8 cellular contexts compared by ENCODE assay signal in the genomic region with DNA sequence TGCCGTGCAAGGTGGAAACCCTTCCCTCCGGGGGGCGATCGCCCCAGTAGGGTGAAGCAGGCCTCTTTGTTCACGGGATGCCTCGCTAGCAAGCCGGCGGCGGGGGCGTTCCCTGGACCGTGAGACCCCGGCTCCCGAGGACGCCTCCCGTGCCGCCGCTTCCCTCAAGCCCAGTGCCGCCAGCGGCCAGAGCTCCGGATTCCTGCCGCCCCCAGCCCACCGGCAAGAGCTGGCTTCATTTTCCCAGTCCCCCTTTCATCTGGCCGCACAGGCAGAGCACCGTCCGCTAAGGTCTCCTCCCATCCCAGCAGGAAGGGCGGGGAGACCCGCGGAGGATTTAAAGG. TPM values are rescaled to one million over a fixed set of nuclear protein-coding genes. Genes with fewer than 3 reads are reported as not detected.
DNase-seq lines count a peak whose midpoint lies in the region; ATAC-seq, FAIRE-seq and TF ChIP-seq lines count a peak whose summit lies in the region.

No MANE protein-coding gene starts in this region.

- peak overlapping the region; percentile 95 for H3K4me3 Mint-ChIP-seq in astrocyte (ENCODE audit: unreplicated experiment)
- H3K4me3 Mint-ChIP-seq in stimulated activated effector memory CD8-positive, alpha-beta T cell treated with anti-CD3 and anti-CD28 coated beads, Interleukin-12 subunit alpha, Interleukin-12 subunit beta, amount 100 ng/mL, for 72 hours, result peak overlapping the region; percentile 70

- no peak for DNase-seq in HCT116 (ENCODE audit: low read depth, low spot score)
- no peak for DNase-seq in RWPE2 (ENCODE audit: low spot score)
- DNase-seq in astrocyte (ENCODE audit: low read depth), result no peak
- no peak for DNase-seq in kidney
- DNase-seq in stimulated activated effector memory CD8-positive, alpha-beta T cell treated with anti-CD3 and anti-CD28 coated beads, Interleukin-12 subunit alpha, Interleukin-12 subunit beta, amount 100 ng/mL, for 72 hours (ENCODE audit: low spot score in 2 of 2), result no peak
- DNase-seq in GDM1 (lab: John Stamatoyannopoulos, UW), result no peak
- DNase-seq in omental fat pad (ENCODE audit: low spot score), result no peak

- no TSS peak for BruUV-seq in HCT116 (replicated peaks; lab: Mats Ljungman, UMichigan)

- H3K79me2 ChIP-seq in HCT116 (ENCODE audit: insufficient read depth, low read length) (no peaks in the 10 kb centered on the region), astrocyte (ENCODE audit: insufficient read depth, low read length) (no peaks in the 10 kb centered on the region)

- intact Hi-C loops in HCT116 (cut with micrococcal nuclease) (loop anchor here (2.0 kb wide), 1 partner anchor 16 kb away; the partner anchor contains the start of gene IER5), kidney (cut with DNase I) (no loop called here)

- H3K4me1 ChIP-seq in ES-I3 (ENCODE audit: insufficient read depth, low read length) (peaks cover 40% of the 10 kb centered on the region), HCT116 (ENCODE audit: control insufficient read depth in 1 of 2, insufficient read depth in 2 of 2, low read length in 2 of 2) (peaks cover 67 to 79% of the 10 kb centered on the region in 2 experiments), RWPE2 (ENCODE audit: insufficient read depth, poor library complexity, severe bottlenecking) (peaks cover 70% of the 10 kb centered on the region), astrocyte (ENCODE audit: insufficient read depth, low read length) (peaks cover 44% of the 10 kb centered on the region), kidney (ENCODE audit: control insufficient read depth in 1 of 2, insufficient read depth in 1 of 2, low read depth in 1 of 2, low read length in 2 of 2) (peaks cover 0 to 9% of the 10 kb centered on the region in 2 donors)

- H3K27ac Mint-ChIP-seq in astrocyte (ENCODE audit: unreplicated experiment), result peak overlapping the region; percentile 95
- H3K27ac Mint-ChIP-seq in stimulated activated effector memory CD8-positive, alpha-beta T cell treated with anti-CD3 and anti-CD28 coated beads, Interleukin-12 subunit alpha, Interleukin-12 subunit beta, amount 100 ng/mL, for 72 hours, result peak overlapping the region; percentile 56

- H3K36me3 ChIP-seq in ES-I3 (ENCODE audit: insufficient read depth, low read length) (no peaks in the 10 kb centered on the region), HCT116 (ENCODE audit: control insufficient read depth in 1 of 2, insufficient read depth in 2 of 2, low read length in 2 of 2) (no peaks in the 10 kb centered on the region), RWPE2 (ENCODE audit: low read depth) (no peaks in the 10 kb centered on the region), astrocyte (ENCODE audit: insufficient read depth, low read length) (no peaks in the 10 kb centered on the region), kidney (ENCODE audit: control insufficient read depth in 1 of 2, insufficient read depth in 2 of 2, low read length in 2 of 2) (no peaks in the 10 kb centered on the region)

- TF ChIP-seq CTCF in HCT116 (IDR thresholded peaks at IDR 0.05 in 2 of 3, conservative IDR thresholded peaks at IDR 0.05 in 1 of 3; ENCODE audit: borderline replicate concordance in 1 of 3, insufficient read depth in 1 of 3, low read depth in 2 of 3, low read length in 2 of 3) (0 out of 6 replicates have a peak, but pooled peaks of 1 of the 3 experiments have one; percentile 11), RWPE2 (IDR thresholded peaks at IDR 0.05; ENCODE audit: poor library complexity, severe bottlenecking) (no peak), astrocyte (IDR thresholded peaks at IDR 0.05; ENCODE audit: insufficient read depth, low read depth, low read length) (no peak), kidney (IDR thresholded peaks at IDR 0.05; ENCODE audit: borderline replicate concordance, extremely low read depth, insufficient read depth) (no peak), omental fat pad (IDR thresholded peaks at IDR 0.05) (no peak)

- ATAC-seq in HCT116 (peak; percentile 44), RWPE2 (ENCODE audit: low read depth) (no peak), omental fat pad (ENCODE audit: low FRiP score) (no peak)
- peak; percentile 35 for ATAC-seq in stimulated activated effector memory CD8-positive, alpha-beta T cell treated with anti-CD3 and anti-CD28 coated beads, Interleukin-12 subunit alpha, Interleukin-12 subunit beta, amount 100 ng/mL, for 72 hours

- H3K27me3 Mint-ChIP-seq in astrocyte (ENCODE audit: low read depth, unreplicated experiment), result peaks cover 7% of the 10 kb centered on the region

- CTCF ChIA-PET in HCT116 (lab: Charles Lee), result interaction anchor here (0.6 to 1.5 kb wide), 4 partner anchors 13 to 51 kb away, joined by 3 to 8 read pairs (median 5); no protein-coding TSS in a partner anchor

- peak overlapping the region; percentile 80 for H3K27ac ChIP-seq in HCT116 (ENCODE audit: low read depth, low read length)
- H3K27ac ChIP-seq in RWPE2 (ENCODE audit: poor library complexity, severe bottlenecking), result peak overlapping the region; percentile 97
- H3K27ac ChIP-seq in astrocyte (ENCODE audit: low read depth, low read length), result peak overlapping the region; percentile 80
- H3K27ac ChIP-seq in kidney (ENCODE audit: low read depth in 2 of 2, low read length in 2 of 2), result peak overlapping the region; percentile 87 to 88

- no peak overlapping the region for H2AFZ ChIP-seq in HCT116 (ENCODE audit: low read depth, low read length, poor library complexity, severe bottlenecking)
- peak overlapping the region; percentile 57 for H2AFZ ChIP-seq in astrocyte (ENCODE audit: low read depth, low read length)

- H3K4me2 ChIP-seq in HCT116 (ENCODE audit: low read length), result peak overlapping the region; percentile 92
- H3K4me2 ChIP-seq in astrocyte (ENCODE audit: low read length), result peak overlapping the region; percentile 95

- peak overlapping the region; percentile 54 for H3K9ac ChIP-seq in ES-I3 (ENCODE audit: low read depth, low read length)
- peak overlapping the region; percentile 73 for H3K9ac ChIP-seq in HCT116 (ENCODE audit: low read length)
- peak overlapping the region; percentile 89 for H3K9ac ChIP-seq in astrocyte (ENCODE audit: low read length)
- H3K9ac ChIP-seq in kidney (ENCODE audit: low read length in 2 of 2), result peak overlapping the region; percentile 55 to 87

- H4K20me1 ChIP-seq in HCT116 (ENCODE audit: insufficient read depth) (no peaks in the 10 kb centered on the region), astrocyte (ENCODE audit: insufficient read depth, low read length) (no peaks in the 10 kb centered on the region)

- H3K4me3 ChIP-seq in HCT116 (replicated peaks in 1 of 2; ENCODE audit: low read depth in 1 of 2, low read length in 2 of 2) (peak overlapping the region; percentile 61 to 66), RWPE2 (ENCODE audit: severe bottlenecking) (peak overlapping the region; percentile 48), astrocyte (ENCODE audit: insufficient read depth, low read depth, low read length) (peak overlapping the region; percentile 70), kidney (ENCODE audit: low read length in 2 of 2) (peak overlapping the region; percentile 69 to 71)

- H3K4me1 Mint-ChIP-seq in astrocyte (ENCODE audit: low read depth, unreplicated experiment), result peaks cover 50% of the 10 kb centered on the region
- H3K4me1 Mint-ChIP-seq in stimulated activated effector memory CD8-positive, alpha-beta T cell treated with anti-CD3 and anti-CD28 coated beads, Interleukin-12 subunit alpha, Interleukin-12 subunit beta, amount 100 ng/mL, for 72 hours, result peaks cover 63% of the 10 kb centered on the region

- TF ChIP-seq POLR2A in HCT116 (IDR thresholded peaks at IDR 0.05; ENCODE audit: borderline replicate concordance, extremely low read depth, insufficient read depth, insufficient read length), result no peak

- RAD21 ChIA-PET in HCT116 (lab: Charles Lee; ENCODE audit: low non-redundant PET in 1 of 2, low total read pairs in 2 of 2, uncharacterized antibody in 2 of 2, unreplicated experiment in 2 of 2), result interaction anchor here in 1 of 2 experiments (0.6 to 0.9 kb wide), 2 partner anchors 21 to 580 kb away, joined by 3 read pairs; no protein-coding TSS in a partner anchor

- H3K9me3 ChIP-seq in ES-I3 (ENCODE audit: control insufficient read depth, insufficient read depth, low read length), result no peaks in the 10 kb centered on the region
- H3K9me3 ChIP-seq in HCT116 (ENCODE audit: control insufficient read depth in 1 of 2, insufficient read depth in 1 of 2, low read depth in 1 of 2, low read length in 2 of 2), result no peaks in the 10 kb centered on the region
- H3K9me3 ChIP-seq in RWPE2 (ENCODE audit: severe bottlenecking), result no peaks in the 10 kb centered on the region
- no peaks in the 10 kb centered on the region for H3K9me3 ChIP-seq in astrocyte (ENCODE audit: insufficient read depth, low read depth, low read length)
- H3K9me3 ChIP-seq in kidney (ENCODE audit: control insufficient read depth in 1 of 2, low read length in 2 of 2), result no peaks in the 10 kb centered on the region

- no peaks in the 10 kb centered on the region for H3K36me3 Mint-ChIP-seq in astrocyte (ENCODE audit: low read depth, unreplicated experiment)
- H3K36me3 Mint-ChIP-seq in stimulated activated effector memory CD8-positive, alpha-beta T cell treated with anti-CD3 and anti-CD28 coated beads, Interleukin-12 subunit alpha, Interleukin-12 subunit beta, amount 100 ng/mL, for 72 hours, result peaks cover 16% of the 10 kb centered on the region

- FAIRE-seq in astrocyte (lab: Jason Lieb, UNC), result no peak
- FAIRE-seq in kidney (lab: Jason Lieb, UNC), result no peak

- H3K27me3 ChIP-seq in HCT116 (ENCODE audit: insufficient read depth, low read length), result no peaks in the 10 kb centered on the region
- H3K27me3 ChIP-seq in RWPE2 (ENCODE audit: insufficient read depth, poor library complexity, severe bottlenecking), result no peaks in the 10 kb centered on the region
- no peaks in the 10 kb centered on the region for H3K27me3 ChIP-seq in astrocyte (ENCODE audit: insufficient read depth, low read length)

- H3K9me2 ChIP-seq in HCT116 (ENCODE audit: insufficient read depth), result no peaks in the 10 kb centered on the region

- no peaks in the 10 kb centered on the region for H3K9me3 Mint-ChIP-seq in astrocyte (ENCODE audit: unreplicated experiment)
- H3K9me3 Mint-ChIP-seq in stimulated activated effector memory CD8-positive, alpha-beta T cell treated with anti-CD3 and anti-CD28 coated beads, Interleukin-12 subunit alpha, Interleukin-12 subunit beta, amount 100 ng/mL, for 72 hours, result no peaks in the 10 kb centered on the region

- no peak for TF ChIP-seq RAD21 in HCT116 (IDR thresholded peaks at IDR 0.05; ENCODE audit: low read depth)

- POLR2A ChIA-PET in HCT116 (lab: Charles Lee), result interaction anchor here (0.6 to 4.2 kb wide), 12 partner anchors 8 to 569 kb away, joined by 3 to 19 read pairs (median 4); no protein-coding TSS in a partner anchor

TF ChIP-seq in HCT116, 20 proteins besides CTCF, POLR2A, EP300 and RAD21 (continues in another document):
- TF ChIP-seq EZH2phosphoT487 (IDR thresholded peaks at IDR 0.05; ENCODE audit: borderline replicate concordance) (no peak), ZFX (IDR thresholded peaks at IDR 0.05) (no peak; the same call in 1 of the 2 replicates), EGR1 (IDR thresholded peaks at IDR 0.05; ENCODE audit: low read depth) (peak; percentile 47; the same call in 1 of the 2 replicates)

RNA-seq across cellular contexts. Expression of gene IER5, which starts 16.3 kb away (rescaled TPM):
- total RNA-seq in HCT116 (2021; ENCODE audit: unreplicated experiment) (30.5 TPM), astrocyte (23.2 and 28.3 TPM in 2 replicates), kidney (11.0 TPM), omental fat pad (10 to 100 TPM in 2 of 4 donors, 1 to 10 TPM in 2; 6.7 to 45.4 (median 19.5) TPM)
- 19.3 and 20.5 TPM in 2 replicates for polyA plus RNA-seq in HCT116 (2012)
- 3.9 TPM for polyA plus RNA-seq in kidney (ENCODE audit: insufficient read depth, low read depth, low replicate concordance)

Comparison
In these comparisons a context has a peak if more than half of its experiments do, and no peak if none do; other contexts are left out.
1. ATAC-seq: peak in HCT116 (single experiment) and stimulated activated effector memory CD8-positive, alpha-beta T cell treated with anti-CD3 and anti-CD28 coated beads, Interleukin-12 subunit alpha, Interleukin-12 subunit beta, amount 100 ng/mL, for 72 hours (single experiment); none in RWPE2 (single experiment) and omental fat pad (single experiment).
2. Peak in every context shown above with its lines, with median percentiles within 50 percentile points of each other: H3K9ac ChIP-seq, H3K27ac ChIP-seq and H3K4me3 ChIP-seq.